In genomic region chr20:51529027-51529749, GRCh38 we compare ENCODE assay signal across 10 cellular contexts. TPM values are rescaled to one million over a fixed set of nuclear protein-coding genes. Genes with fewer than 3 reads are reported as not detected.
DNase-seq lines count a peak whose midpoint lies in the region; TF ChIP-seq lines count a peak whose summit lies in the region.
"Had no signal": no experiment of that assay in that cellular context is flagged by ENCODE, and none has a peak within 500 bp of the region (broad histone marks: within the 10 kb centered on the region; RNA-seq: fewer than 3 reads in every experiment).

No MANE protein-coding gene starts in this region.

- DNase-seq in GM12865 (ENCODE audit: low read depth) (peak; percentile 68), esophagus muscularis mucosa (ENCODE audit: extremely low spot score) (no peak), GOT3 (lab: John Stamatoyannopoulos, UW) (no peak), NCI-H446 treated with DMSO at 0.1 percent for 48 hours (lab: John Stamatoyannopoulos, UW) (no peak), lower leg skin (ENCODE audit: low spot score in 2 of 2) (no peak), RWPE1 (ENCODE audit: low spot score) (no peak)
- DNase-seq in activated CD4-positive, CD25-positive, alpha-beta regulatory T cell treated with anti-CD3 and anti-CD28 coated beads, Interleukin-2, amount 50 U/mL, for 72 hours: peak; percentile 48
- DNase-seq in stimulated activated CD4-positive, alpha-beta T cell treated with anti-CD3 and anti-CD28 coated beads, Interleukin-4, amount 100 ng/mL, for 4 hours: peak; percentile 52 to 60
- DNase-seq: thyroid gland had no signal

- TF ChIP-seq CTCF in GM12865 (IDR thresholded peaks at IDR 0.05; ENCODE audit: insufficient read depth, low read depth, low read length, missing control alignments) (no peak), esophagus muscularis mucosa (IDR thresholded peaks at IDR 0.05) (no peak), lower leg skin (IDR thresholded peaks at IDR 0.05) (no peak), RWPE1 (conservative IDR thresholded peaks at IDR 0.05; ENCODE audit: low read depth) (no peak)

- H3K4me1 ChIP-seq in esophagus muscularis mucosa: peaks cover 15 to 61% (median 51%) of the 10 kb centered on the region in 4 donors

- H3K36me3 ChIP-seq in esophagus muscularis mucosa: no peaks in the 10 kb centered on the region
- H3K36me3 ChIP-seq: Peyer's patch, thyroid gland had no signal

- peak overlapping the region; percentile 7 to 44 (median 18) for H3K27ac ChIP-seq in esophagus muscularis mucosa (replicated peaks in 1 of 4)
- no peak overlapping the region for H3K27ac ChIP-seq in RWPE1
- H3K27ac ChIP-seq: Peyer's patch, thyroid gland had no signal

- TF ChIP-seq POLR2A in esophagus muscularis mucosa (IDR thresholded peaks at IDR 0.05; ENCODE audit: low read depth) (no peak), lower leg skin (IDR thresholded peaks at IDR 0.05) (no peak)

- 45% methylated on average over 13 of the region's 13 CpGs for WGBS in esophagus muscularis mucosa
- 58 to 64% methylated on average over 13 of the region's 13 CpGs for WGBS in lower leg skin, 2 donors

- POLR2A ChIA-PET in RWPE1 (lab: Yijun Ruan, JAX; ENCODE audit: low non-redundant PET): no interaction called here

- H3K27me3 ChIP-seq in esophagus muscularis mucosa: no peaks in the 10 kb centered on the region
- H3K27me3 ChIP-seq: Peyer's patch, thyroid gland had no signal

- no peaks in the 10 kb centered on the region for H3K9me3 ChIP-seq in esophagus muscularis mucosa
- H3K9me3 ChIP-seq: Peyer's patch, thyroid gland had no signal

- no peak for TF ChIP-seq EP300 in esophagus muscularis mucosa (IDR thresholded peaks at IDR 0.05)

- intact Hi-C loops in esophagus muscularis mucosa (cut with DNase I) (no loop called here), lower leg skin (cut with DNase I; ENCODE audit: low total_unique reads) (no loop called here)

- CTCF ChIA-PET in RWPE1 (lab: Yijun Ruan, JAX): interaction anchor here (0.7 kb wide), 1 partner anchor 27 kb away, joined by 3 read pairs; no protein-coding TSS in a partner anchor

- H3K4me3 ChIP-seq in GM12865 (ENCODE audit: low read depth, low read length) (peak overlapping the region; percentile 36), esophagus muscularis mucosa (peak overlapping the region; percentile 17 to 34 (median 24)), lower leg skin (ENCODE audit: low read depth, poor library complexity, severe bottlenecking) (no peak overlapping the region)
- H3K4me3 ChIP-seq: thyroid gland had no signal

RNA-seq across cellular contexts. Expression of gene NFATC2, which starts 13.3 kb away (rescaled TPM):
- total RNA-seq in esophagus muscularis mucosa (10 to 100 TPM in 3 of 4 donors, 1 to 10 TPM in 1; 8.8 to 15.6 (median 13.0) TPM), lower leg skin (10 to 100 TPM in 1 of 4 donors, 1 to 10 TPM in 3; 4.0 to 10.4 (median 5.1) TPM)

Comparison
In these comparisons a context has a peak if more than half of its experiments do, and no peak if none do; other contexts are left out.
1. DNase-seq: peak in GM12865 (single experiment), activated CD4-positive, CD25-positive, alpha-beta regulatory T cell treated with anti-CD3 and anti-CD28 coated beads, Interleukin-2, amount 50 U/mL, for 72 hours (single experiment) and stimulated activated CD4-positive, alpha-beta T cell treated with anti-CD3 and anti-CD28 coated beads, Interleukin-4, amount 100 ng/mL, for 4 hours (2 of 2); none in esophagus muscularis mucosa (single experiment), GOT3 (single experiment), NCI-H446 treated with DMSO at 0.1 percent for 48 hours (single experiment), lower leg skin (0 of 2) and RWPE1 (single experiment).